ENCODE assay signal across 8 cellular contexts in the genomic region with DNA sequence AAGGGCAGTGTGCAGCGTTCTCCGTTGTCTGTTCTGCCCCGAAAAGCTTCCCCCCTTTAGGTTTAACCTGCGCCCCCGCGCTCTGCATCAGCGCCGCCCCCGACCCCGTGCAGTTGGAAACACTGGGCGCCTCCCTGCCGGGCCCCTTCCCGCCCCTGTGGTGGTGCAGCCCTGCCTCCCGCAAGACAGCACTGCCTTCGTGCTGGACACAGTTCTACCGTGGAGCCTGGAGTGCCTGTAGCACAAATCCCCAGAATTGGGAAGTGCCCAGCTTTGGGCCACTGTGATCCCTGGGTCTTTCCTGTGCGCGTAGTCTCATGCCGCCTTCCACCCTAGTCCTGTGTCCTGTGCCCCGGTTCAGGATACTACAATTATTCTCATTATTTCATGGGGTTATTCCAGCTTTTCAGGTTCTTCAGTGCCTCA. TPM values are rescaled to one million over a fixed set of nuclear protein-coding genes. Genes with fewer than 3 reads are reported as not detected.
A peak's percentile ranks its signal among the peaks of the same experiment; 100 is the strongest.
DNase-seq lines count a peak whose midpoint lies in the region; ATAC-seq and TF ChIP-seq lines count a peak whose summit lies in the region.
"Not testable (repeated sequence)": the region's sequence is repeated elsewhere in the genome, so short reads cannot be mapped to it uniquely, and the experiment has no call there.

No MANE protein-coding gene starts in this region.

- peak overlapping the region; percentile 60 for H3K4me3 Mint-ChIP-seq in activated CD4-positive, alpha-beta memory T cell treated with anti-CD3 and anti-CD28 coated beads for 36 hours
- H3K4me3 Mint-ChIP-seq in activated naive CD4-positive, alpha-beta T cell treated with anti-CD3 and anti-CD28 coated beads, Interleukin-2, amount 10 ng/mL, durations not matched to agents 7 days and 5 days, result peak overlapping the region; percentile 52

- H3K9me3 Mint-ChIP-seq in activated CD4-positive, alpha-beta memory T cell treated with anti-CD3 and anti-CD28 coated beads for 36 hours; activated naive CD4-positive, alpha-beta T cell treated with anti-CD3 and anti-CD28 coated beads, Interleukin-2, amount 10 ng/mL, durations not matched to agents 7 days and 5 days: not testable (repeated sequence)

- WGBS in HUES64, result 26% methylated on average over 20 of the region's 20 CpGs

- H3K36me3 Mint-ChIP-seq in activated CD4-positive, alpha-beta memory T cell treated with anti-CD3 and anti-CD28 coated beads for 36 hours, result peaks cover 11% of the 10 kb centered on the region
- peaks cover 11% of the 10 kb centered on the region for H3K36me3 Mint-ChIP-seq in activated naive CD4-positive, alpha-beta T cell treated with anti-CD3 and anti-CD28 coated beads, Interleukin-2, amount 10 ng/mL, durations not matched to agents 7 days and 5 days

- H3K4me1 Mint-ChIP-seq in activated CD4-positive, alpha-beta memory T cell treated with anti-CD3 and anti-CD28 coated beads for 36 hours (ENCODE audit: low read depth), result peaks cover 31% of the 10 kb centered on the region
- peaks cover 38% of the 10 kb centered on the region for H3K4me1 Mint-ChIP-seq in activated naive CD4-positive, alpha-beta T cell treated with anti-CD3 and anti-CD28 coated beads, Interleukin-2, amount 10 ng/mL, durations not matched to agents 7 days and 5 days

- not testable (repeated sequence) for H3K27ac ChIP-seq in HUES64 (ENCODE audit: low read depth, low read length); lower lobe of right lung

- peak; percentile 8 for ATAC-seq in esophagus mucosa
- peak; percentile 14 to 27 for ATAC-seq in lower lobe of right lung

- H3K27ac Mint-ChIP-seq in activated CD4-positive, alpha-beta memory T cell treated with anti-CD3 and anti-CD28 coated beads for 36 hours, result peak overlapping the region; percentile 57
- H3K27ac Mint-ChIP-seq in activated naive CD4-positive, alpha-beta T cell treated with anti-CD3 and anti-CD28 coated beads, Interleukin-2, amount 10 ng/mL, durations not matched to agents 7 days and 5 days, result peak overlapping the region; percentile 73

- intact Hi-C loops in activated CD4-positive, alpha-beta memory T cell treated with anti-CD3 and anti-CD28 coated beads for 36 hours (cut with micrococcal nuclease); lower lobe of right lung (cut with DNase I): not testable (repeated sequence)

- not testable (repeated sequence) for TF ChIP-seq CTCF in AG09309 (IDR thresholded peaks at IDR 0.05; ENCODE audit: control insufficient read depth, insufficient read depth, low read depth, low read length, missing control alignments); lower lobe of right lung (IDR thresholded peaks at IDR 0.05)

- POLR2A ChIA-PET in activated CD4-positive, alpha-beta memory T cell treated with anti-CD3 and anti-CD28 coated beads for 36 hours (lab: Charles Lee), result not testable (repeated sequence)

- not testable (repeated sequence) for H3K27me3 Mint-ChIP-seq in activated CD4-positive, alpha-beta memory T cell treated with anti-CD3 and anti-CD28 coated beads for 36 hours; activated naive CD4-positive, alpha-beta T cell treated with anti-CD3 and anti-CD28 coated beads, Interleukin-2, amount 10 ng/mL, durations not matched to agents 7 days and 5 days

- not testable (repeated sequence) for H3K4me1 ChIP-seq in HUES64 (ENCODE audit: insufficient read depth, low read length); lower lobe of right lung

- peak overlapping the region; percentile 15 for H3K4me3 ChIP-seq in AG09309 (ENCODE audit: control insufficient read depth, low read depth, low read length)
- peak overlapping the region; percentile 41 for H3K4me3 ChIP-seq in HUES64 (ENCODE audit: low read length)
- H3K4me3 ChIP-seq in lower lobe of right lung, result peak overlapping the region; percentile 50

- not testable (repeated sequence) for H3K27me3 ChIP-seq in HUES64 (ENCODE audit: insufficient read depth, low read length); lower lobe of right lung (ENCODE audit: low read depth)

- not testable (repeated sequence) for DNase-seq in AG09309 (ENCODE audit: low read depth); activated CD4-positive, alpha-beta memory T cell treated with anti-CD3 and anti-CD28 coated beads for 36 hours; activated naive CD4-positive, alpha-beta T cell treated with anti-CD3 and anti-CD28 coated beads, Interleukin-2, amount 10 ng/mL, durations not matched to agents 7 days and 5 days; lower lobe of right lung
- peak; percentile 10 for DNase-seq in retina
- peak; percentile 57 to 67 for DNase-seq in stimulated activated CD8-positive, alpha-beta memory T cell treated with anti-CD3 and anti-CD28 coated beads, Interleukin-2, amount 100 ng/mL, for 48 hours (ENCODE audit: low read depth in 2 of 2)

- not testable (repeated sequence) for H3K9ac ChIP-seq in HUES64 (ENCODE audit: low read depth, low read length)

- H3K36me3 ChIP-seq in HUES64 (ENCODE audit: insufficient read depth, low read length), result not testable (repeated sequence)
- peaks cover 10% of the 10 kb centered on the region for H3K36me3 ChIP-seq in lower lobe of right lung

- CTCF ChIA-PET in activated CD4-positive, alpha-beta memory T cell treated with anti-CD3 and anti-CD28 coated beads for 36 hours (lab: Charles Lee); activated naive CD4-positive, alpha-beta T cell treated with anti-CD3 and anti-CD28 coated beads, Interleukin-2, amount 10 ng/mL, durations not matched to agents 7 days and 5 days (lab: Charles Lee): not testable (repeated sequence)

- not testable (repeated sequence) for H3K9me3 ChIP-seq in HUES64 (ENCODE audit: insufficient read depth, low read depth, low read length); lower lobe of right lung

RNA-seq across cellular contexts. Expression of a gene that starts 47.1 kb away (rescaled TPM):
- polyA plus RNA-seq in HUES64 (2013, experiment 1 of 2), result 14.5 TPM
- polyA plus RNA-seq in HUES64 (2013, experiment 2 of 2), result 14.1 TPM
- total RNA-seq in activated CD4-positive, alpha-beta memory T cell treated with anti-CD3 and anti-CD28 coated beads for 36 hours, result 10 to 100 TPM; 59.9 to 67.1 TPM
- 42.6 TPM for total RNA-seq in esophagus mucosa
- total RNA-seq in lower lobe of right lung, result 56.7 TPM
